In the genomic region with DNA sequence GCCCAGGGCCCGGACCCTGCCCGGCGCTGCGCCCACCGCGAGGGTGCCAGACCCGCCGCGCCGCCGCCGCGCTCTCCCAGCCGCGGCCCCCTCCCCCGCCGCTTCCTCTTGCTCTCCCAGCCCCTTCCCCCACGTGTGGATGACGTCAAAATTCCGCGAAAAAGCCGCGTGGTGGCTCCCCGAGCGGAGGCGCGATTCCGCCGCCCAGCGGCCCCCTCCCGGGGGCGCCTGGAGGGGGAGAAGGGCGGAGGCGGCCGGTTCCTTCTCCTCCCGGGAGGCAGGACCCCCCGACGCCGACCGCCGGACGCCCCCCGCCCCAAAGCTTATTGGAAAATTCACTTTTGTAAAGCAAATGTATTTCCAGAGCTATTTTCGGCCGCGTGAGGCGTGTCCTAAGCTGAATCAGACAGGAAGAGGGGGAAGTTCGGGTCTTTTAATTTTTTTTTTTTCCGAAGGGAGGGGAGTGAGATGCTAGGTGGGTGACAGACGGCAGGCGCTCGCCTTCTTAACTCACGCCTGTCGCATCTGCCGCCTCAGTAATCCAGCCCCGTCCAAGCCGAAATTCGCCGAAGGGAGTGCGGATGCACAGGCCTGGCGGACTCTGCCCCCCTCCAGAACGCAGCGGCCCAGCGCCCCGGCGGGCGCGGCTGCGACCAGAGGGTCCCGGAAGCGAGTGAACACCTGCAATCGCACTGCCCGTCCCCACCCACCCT, we compare ENCODE assay signal across 8 cellular contexts. TPM values are rescaled to one million over a fixed set of nuclear protein-coding genes. Genes with fewer than 3 reads are reported as not detected.
DNase-seq lines count a peak whose midpoint lies in the region; ATAC-seq, FAIRE-seq and TF ChIP-seq lines count a peak whose summit lies in the region.

No MANE protein-coding gene starts in this region.

- no peak overlapping the region for H2BK20ac ChIP-seq in IMR-90 (ENCODE audit: low read depth, low read length)

- H3K56ac ChIP-seq in IMR-90 (ENCODE audit: extremely low read depth, insufficient read depth, low read length): no peak overlapping the region

- H4K20me1 ChIP-seq in IMR-90 (ENCODE audit: insufficient read depth, low read length): no peaks in the 10 kb centered on the region
- H4K20me1 ChIP-seq in HepG2 (ENCODE audit: insufficient read depth, low read length): no peaks in the 10 kb centered on the region; the same call in 1 of the 2 replicates

- H3K79me1 ChIP-seq in IMR-90 (ENCODE audit: low read depth in 1 of 2, low read length in 2 of 2): no peaks in the 10 kb centered on the region

- H3K14ac ChIP-seq in IMR-90 (replicated peaks; ENCODE audit: low read depth, low read length): no peak overlapping the region

- H3K79me2 ChIP-seq in HepG2 (ENCODE audit: insufficient read depth, low read length): no peaks in the 10 kb centered on the region

- H2AK9ac ChIP-seq in IMR-90 (replicated peaks; ENCODE audit: low read depth, low read length, poor library complexity): no peak overlapping the region

- no peak overlapping the region for H2BK5ac ChIP-seq in IMR-90 (ENCODE audit: low read depth, low read length, poor library complexity, severe bottlenecking)

- WGBS in IMR-90 (ENCODE audit: extremely low coverage in 2 of 2, insufficient read length in 1 of 2), 2 experiments: 4% methylated on average over 12 of the region's 73 CpGs; no CpG with 5 or more reads in 1 of the 2 experiments
- 27% methylated on average over 20 of the region's 73 CpGs for WGBS in HepG2 (ENCODE audit: low lambda C conversion rate)

- intact Hi-C loops in IMR-90 (cut with micrococcal nuclease): no loop called here
- intact Hi-C loops in HepG2 (cut with micrococcal nuclease; ENCODE audit: unreplicated experiment): no loop called here

- peaks cover 38% of the 10 kb centered on the region for H3K4me1 Mint-ChIP-seq in central memory CD8-positive, alpha-beta T cell

- H3K4me2 ChIP-seq in IMR-90 (ENCODE audit: low read depth, low read length) (peak overlapping the region; percentile 62), HepG2 (ENCODE audit: low read depth, low read length) (peak overlapping the region; percentile 27; the same call in 1 of the 2 replicates)

- POLR2A ChIA-PET in IMR-90 (lab: Charles Lee; ENCODE audit: unreplicated experiment) (no interaction called here), HepG2 (lab: Yijun Ruan, JAX) (no interaction called here)

- no peak overlapping the region for H2BK15ac ChIP-seq in IMR-90 (ENCODE audit: low read depth, low read length)

- H3K9me3 Mint-ChIP-seq in central memory CD8-positive, alpha-beta T cell: no peaks in the 10 kb centered on the region

- H3K9ac ChIP-seq in IMR-90 (ENCODE audit: low read depth, low read length) (no peak overlapping the region), HepG2 (ENCODE audit: insufficient read depth, low read depth, low read length) (no peak overlapping the region)

- in situ Hi-C loops in IMR-90 (cut with MboI; ENCODE audit: low sequenced_read_pairs) (no loop called here), HepG2 (cut with HindIII; ENCODE audit: extremely low pct_ligation_motif_present, low pct_unique_long_range_greater_than_20kb) (no loop called here)

- H3K27me3 ChIP-seq in IMR-90 (ENCODE audit: control insufficient read depth, insufficient read depth, low read length) (peaks cover 80% of the 10 kb centered on the region), HepG2 (ENCODE audit: control insufficient read depth in 1 of 2, insufficient read depth in 2 of 2, low read length in 2 of 2) (peaks cover 26 to 75% of the 10 kb centered on the region in 2 experiments)

- no peaks in the 10 kb centered on the region for H3K9me1 ChIP-seq in IMR-90 (ENCODE audit: insufficient read depth, low read length)

- peaks cover 3% of the 10 kb centered on the region; the same call in 1 of the 2 replicates for H3K4me1 ChIP-seq in IMR-90 (ENCODE audit: control insufficient read depth, insufficient read depth, low read length)
- H3K4me1 ChIP-seq in HepG2 (ENCODE audit: insufficient read depth, low read length): peaks cover 43% of the 10 kb centered on the region

- dilution Hi-C loops in IMR-90 (cut with HindIII; ENCODE audit: low sequenced_read_pairs, unreplicated experiment): no loop called here

- H3K4ac ChIP-seq in IMR-90 (ENCODE audit: low read depth, low read length): no peak overlapping the region

- peaks cover 38% of the 10 kb centered on the region for H3K36me3 Mint-ChIP-seq in central memory CD8-positive, alpha-beta T cell (ENCODE audit: insufficient read depth)

- ATAC-seq in IMR-90 (ENCODE audit: low read depth): 0 out of 2 replicates have a peak, but pooled peaks have one; percentile 10
- ATAC-seq in activated CD4-positive, CD25-positive, alpha-beta regulatory T cell treated with anti-CD3 and anti-CD28 coated beads, Interleukin-2, amount 50 U/mL, for 24 hours: peak; percentile 22 to 29
- ATAC-seq in central memory CD8-positive, alpha-beta T cell (replicated peaks; ENCODE audit: extremely low read depth, poor library complexity, severe bottlenecking): peak; percentile 52
- ATAC-seq in HepG2: no peak
- ATAC-seq in HG03175 (IDR thresholded peaks at IDR 0.05; ENCODE audit: unreplicated experiment): no peak

- TF ChIP-seq CTCF in GM12872 (IDR thresholded peaks at IDR 0.05; ENCODE audit: insufficient read depth, low read depth, low read length) (peak; percentile 37), IMR-90 (conservative IDR thresholded peaks at IDR 0.05; ENCODE audit: low read depth, low read length) (0 out of 2 replicates have a peak, but pooled peaks have one; percentile 5), HepG2 (CRISPR knock-in tag; IDR thresholded peaks at IDR 0.05) (no peak)

- DNase-seq in IMR-90: peak; percentile 29
- DNase-seq in central memory CD8-positive, alpha-beta T cell (ENCODE audit: low spot score in 2 of 2): peak; percentile 84 to 92
- no peak for DNase-seq in HepG2 (ENCODE audit: low spot score)
- DNase-seq in stimulated activated CD4-positive, alpha-beta T cell treated with anti-CD3 and anti-CD28 coated beads, Interleukin-2, amount 100 ng/mL, for 24 hours: peak; percentile 94 to 95
- no peak for DNase-seq in COR-L47 (lab: John Stamatoyannopoulos, UW)

- TF ChIP-seq EP300 in HepG2 (IDR thresholded peaks at IDR 0.05; ENCODE audit: low read depth in 2 of 2, low read length in 2 of 2) (no peak), HepG2 (CRISPR knock-in tag; IDR thresholded peaks at IDR 0.05; ENCODE audit: borderline replicate concordance) (no peak)

- peaks cover 4% of the 10 kb centered on the region for H3K9me3 ChIP-seq in IMR-90 (ENCODE audit: control insufficient read depth, insufficient read depth, low read length)
- H3K9me3 ChIP-seq in HepG2 (ENCODE audit: low read length): no peaks in the 10 kb centered on the region

- no peak overlapping the region for H3K23ac ChIP-seq in IMR-90 (ENCODE audit: low read depth, low read length)

- FAIRE-seq in HepG2 (lab: Jason Lieb, UNC): no peak

- no peak overlapping the region for H3K27ac ChIP-seq in IMR-90 (ENCODE audit: insufficient read depth, low read length)
- no peak overlapping the region for H3K27ac ChIP-seq in HepG2 (ENCODE audit: extremely low read length, insufficient read depth, low read length)

- H2AK5ac ChIP-seq in IMR-90 (ENCODE audit: low read depth, low read length): no peak overlapping the region

- no peak for TF ChIP-seq RAD21 in IMR-90 (IDR thresholded peaks at IDR 0.05; ENCODE audit: low read length)
- no peak for TF ChIP-seq RAD21 in HepG2 (CRISPR knock-in tag; IDR thresholded peaks at IDR 0.05)

- H3K36me3 ChIP-seq in IMR-90 (ENCODE audit: control insufficient read depth, insufficient read depth, low read length): no peaks in the 10 kb centered on the region
- H3K36me3 ChIP-seq in HepG2 (replicated peaks in 1 of 2; ENCODE audit: control insufficient read depth in 1 of 2, insufficient read depth in 2 of 2, low read length in 2 of 2): no peaks in the 10 kb centered on the region

- H3K27ac Mint-ChIP-seq in central memory CD8-positive, alpha-beta T cell (ENCODE audit: low read depth): peak overlapping the region; percentile 97

- H3K27me3 Mint-ChIP-seq in central memory CD8-positive, alpha-beta T cell: no peaks in the 10 kb centered on the region

- H2BK120ac ChIP-seq in IMR-90 (ENCODE audit: low read depth, low read length): no peak overlapping the region

- TF ChIP-seq POLR2A in IMR-90 (IDR thresholded peaks at IDR 0.05; ENCODE audit: low read depth, low read length) (no peak), HepG2 (IDR thresholded peaks at IDR 0.05; ENCODE audit: insufficient read depth in 1 of 2, low read depth in 2 of 2, low read length in 2 of 2) (no peak)

- H3K4me3 Mint-ChIP-seq in central memory CD8-positive, alpha-beta T cell: peak overlapping the region; percentile 95

- H4K8ac ChIP-seq in IMR-90 (ENCODE audit: low read depth in 2 of 2, low read length in 2 of 2): no peak overlapping the region

- no TSS peak for BruUV-seq in IMR-90 (replicated peaks; lab: Mats Ljungman, UMichigan)
- no TSS peak for BruUV-seq in HepG2 (replicated peaks; lab: Mats Ljungman, UMichigan)

- no peak overlapping the region for H4K91ac ChIP-seq in IMR-90 (ENCODE audit: insufficient read depth, low read depth, low read length)

- H2AFZ ChIP-seq in IMR-90 (replicated peaks; ENCODE audit: low read length, poor library complexity) (peak overlapping the region; percentile 47), HepG2 (ENCODE audit: low read length) (no peak overlapping the region)

- no peak overlapping the region for H3K18ac ChIP-seq in IMR-90 (ENCODE audit: low read depth, low read length)

- H4K5ac ChIP-seq in IMR-90 (ENCODE audit: low read depth, low read length): no peak overlapping the region

- peak overlapping the region; percentile 23 for H3K4me3 ChIP-seq in IMR-90 (ENCODE audit: insufficient read depth, low read depth, low read length)
- H3K4me3 ChIP-seq in HepG2 (replicated peaks in 1 of 3; ENCODE audit: insufficient read depth in 1 of 3, low read depth in 2 of 3, low read length in 3 of 3): peak overlapping the region in 1 of 3 experiments; percentile 10; a peak in 1 of 6 replicates

- CTCF ChIA-PET in IMR-90 (lab: Yijun Ruan, JAX): interaction anchor here (0.6 to 1.5 kb wide), 2 partner anchors 222 to 384 kb away, joined by 3 to 4 read pairs; no protein-coding TSS in a partner anchor
- CTCF ChIA-PET in HepG2 (lab: Yijun Ruan, JAX; ENCODE audit: low intra/inter-chr PET ratio, low total read pairs): no interaction called here

RNA-seq across cellular contexts. Expression of a gene that starts 4.1 kb away (rescaled TPM):
- total RNA-seq in IMR-90 (2012; rRNA removed) (2.3 and 2.8 TPM in 2 replicates), HepG2 (2016; rRNA removed; fragmentation: Illumina TruSeq; extraction: Trizol) (1.1 and 1.4 TPM in 2 replicates)
- polyA plus RNA-seq in IMR-90 (2012; rRNA removed) (0.73 and 1.1 TPM in 2 replicates), HepG2 (2011; rRNA removed) (0.61 and 0.90 TPM in 2 replicates)
- polyA plus RNA-seq in IMR-90 (2012; cell fraction: cytosol; rRNA removed): 0.54 and 0.88 TPM in 2 replicates
- 0.37 and 0.96 TPM in 2 replicates for polyA plus RNA-seq in IMR-90 (2012; cell fraction: nucleus; rRNA removed; ENCODE audit: low replicate concordance)
- 0.09 and 0.20 TPM in 2 replicates for total RNA-seq in HepG2 (2016; cell fraction: cytosol; rRNA removed; fragmentation: Illumina TruSeq; extraction: Trizol; ENCODE audit: low read depth)
- total RNA-seq in HepG2 (2016; cell fraction: insoluble cytoplasmic fraction; rRNA removed; fragmentation: Illumina TruSeq; extraction: Trizol): 1.1 and 1.3 TPM in 2 replicates
- total RNA-seq in HepG2 (2016; cell fraction: membrane; rRNA removed; fragmentation: Illumina TruSeq; extraction: Trizol): 0.28 and 0.34 TPM in 2 replicates
- 1.3 and 1.4 TPM in 2 replicates for total RNA-seq in HepG2 (2016; cell fraction: nucleus; rRNA removed; fragmentation: Illumina TruSeq; extraction: Trizol)
- polyA plus RNA-seq in HepG2 (2011; cell fraction: cytosol; rRNA removed): 0.34 and 0.68 TPM in 2 replicates
- 1.3 and 1.6 TPM in 2 replicates for polyA plus RNA-seq in HepG2 (2011; cell fraction: nucleus; rRNA removed)
- polyA plus RNA-seq in HepG2 (2012): 0.36 and 0.44 TPM in 2 replicates
- polyA plus RNA-seq in HepG2 (2016; cell fraction: cytosol; fragmentation: Illumina TruSeq; extraction: Trizol; ENCODE audit: low read depth): 0.06 and 0.07 TPM in 2 replicates
- 0.34 and 0.55 TPM in 2 replicates for polyA plus RNA-seq in HepG2 (2016; cell fraction: insoluble cytoplasmic fraction; fragmentation: Illumina TruSeq; extraction: Trizol; ENCODE audit: low read depth)
- 0.05 and 0.07 TPM in 2 replicates for polyA plus RNA-seq in HepG2 (2016; cell fraction: membrane; fragmentation: Illumina TruSeq; extraction: Trizol; ENCODE audit: low read depth)
- 0.85 and 1.2 TPM in 2 replicates for polyA plus RNA-seq in HepG2 (2016; cell fraction: nucleus; fragmentation: Illumina TruSeq; extraction: Trizol; ENCODE audit: insufficient read depth, low read depth)
- 2.3 and 2.5 TPM in 2 replicates for polyA minus RNA-seq in HepG2 (2011; rRNA and poly(A)+ RNA removed; ENCODE audit: low replicate concordance)
- 1.4 and 2.3 TPM in 2 replicates for polyA minus RNA-seq in HepG2 (2011; cell fraction: cytosol; rRNA and poly(A)+ RNA removed)
- 1.3 and 2.0 TPM in 2 replicates for polyA minus RNA-seq in HepG2 (2011; cell fraction: nucleus; rRNA and poly(A)+ RNA removed)

RNA-seq across cellular contexts. Expression of a gene that starts 51.6 kb away (rescaled TPM):
- total RNA-seq in IMR-90 (2012; rRNA removed) (7.3 and 13.9 TPM in 2 replicates), HepG2 (2016; rRNA removed; fragmentation: Illumina TruSeq; extraction: Trizol) (21.8 and 41.3 TPM in 2 replicates)
- polyA plus RNA-seq in IMR-90 (2012; rRNA removed) (9.2 and 13.7 TPM in 2 replicates), HepG2 (2011; rRNA removed) (2.6 and 3.2 TPM in 2 replicates)
- polyA plus RNA-seq in IMR-90 (2012; cell fraction: cytosol; rRNA removed): 1.3 and 2.7 TPM in 2 replicates
- 0.30 and 5.4 TPM in 2 replicates for polyA plus RNA-seq in IMR-90 (2012; cell fraction: nucleus; rRNA removed; ENCODE audit: low replicate concordance)
- 3.2 and 3.9 TPM in 2 replicates for total RNA-seq in HepG2 (2016; cell fraction: cytosol; rRNA removed; fragmentation: Illumina TruSeq; extraction: Trizol; ENCODE audit: low read depth)
- 19.7 and 41.8 TPM in 2 replicates for total RNA-seq in HepG2 (2016; cell fraction: insoluble cytoplasmic fraction; rRNA removed; fragmentation: Illumina TruSeq; extraction: Trizol)
- total RNA-seq in HepG2 (2016; cell fraction: membrane; rRNA removed; fragmentation: Illumina TruSeq; extraction: Trizol): 7.2 and 8.4 TPM in 2 replicates
- total RNA-seq in HepG2 (2016; cell fraction: nucleus; rRNA removed; fragmentation: Illumina TruSeq; extraction: Trizol): 8.8 and 9.1 TPM in 2 replicates
- 1.2 and 2.6 TPM in 2 replicates for polyA plus RNA-seq in HepG2 (2011; cell fraction: cytosol; rRNA removed)
- polyA plus RNA-seq in HepG2 (2011; cell fraction: nucleus; rRNA removed): 0.39 and 0.83 TPM in 2 replicates
- 3.9 and 5.6 TPM in 2 replicates for polyA plus RNA-seq in HepG2 (2012)
- polyA plus RNA-seq in HepG2 (2016; cell fraction: cytosol; fragmentation: Illumina TruSeq; extraction: Trizol; ENCODE audit: low read depth): 3.0 and 3.7 TPM in 2 replicates
- 43.8 and 46.1 TPM in 2 replicates for polyA plus RNA-seq in HepG2 (2016; cell fraction: insoluble cytoplasmic fraction; fragmentation: Illumina TruSeq; extraction: Trizol; ENCODE audit: low read depth)
- polyA plus RNA-seq in HepG2 (2016; cell fraction: membrane; fragmentation: Illumina TruSeq; extraction: Trizol; ENCODE audit: low read depth): 5.4 and 6.3 TPM in 2 replicates
- polyA plus RNA-seq in HepG2 (2016; cell fraction: nucleus; fragmentation: Illumina TruSeq; extraction: Trizol; ENCODE audit: insufficient read depth, low read depth): 14.8 and 16.6 TPM in 2 replicates
- polyA minus RNA-seq in HepG2 (2011; rRNA and poly(A)+ RNA removed; ENCODE audit: low replicate concordance): 0.30 and 1.3 TPM in 2 replicates
- polyA minus RNA-seq in HepG2 (2011; cell fraction: cytosol; rRNA and poly(A)+ RNA removed): 2.0 and 2.2 TPM in 2 replicates
- polyA minus RNA-seq in HepG2 (2011; cell fraction: nucleus; rRNA and poly(A)+ RNA removed): 1.9 and 2.7 TPM in 2 replicates

Comparison
In these comparisons a context has a peak if more than half of its experiments do, and no peak if none do; other contexts are left out.
1. ATAC-seq: peak in IMR-90 (single experiment), activated CD4-positive, CD25-positive, alpha-beta regulatory T cell treated with anti-CD3 and anti-CD28 coated beads, Interleukin-2, amount 50 U/mL, for 24 hours (2 of 2) and central memory CD8-positive, alpha-beta T cell (single experiment); none in HepG2 (single experiment) and HG03175 (single experiment).
2. DNase-seq: peak in IMR-90 (single experiment), central memory CD8-positive, alpha-beta T cell (2 of 2) and stimulated activated CD4-positive, alpha-beta T cell treated with anti-CD3 and anti-CD28 coated beads, Interleukin-2, amount 100 ng/mL, for 24 hours (2 of 2); none in HepG2 (single experiment) and COR-L47 (single experiment).